1 cellular context compared by ENCODE assay signal in genomic region chr12:112909693-112910092, GRCh38.
A peak's percentile ranks its signal among the peaks of the same experiment; 100 is the strongest.
TF ChIP-seq lines count a peak whose summit lies in the region.

No MANE protein-coding gene starts in this region.

TF ChIP-seq in K562, 482 proteins besides CTCF, POLR2A, EP300 and RAD21:
- TF ChIP-seq HDAC6 (IDR thresholded peaks at IDR 0.05; ENCODE audit: low read depth, low read length): no peak
- TF ChIP-seq FOXP4 (CRISPR knock-in tag; IDR thresholded peaks at IDR 0.05; ENCODE audit: borderline replicate concordance): no peak
- TF ChIP-seq ZNF184 (CRISPR knock-in tag; IDR thresholded peaks at IDR 0.05): no peak
- peak; percentile 21; the same call in 1 of the 2 replicates for TF ChIP-seq ZNF316 (IDR thresholded peaks at IDR 0.05)
- peak; percentile 94 for TF ChIP-seq DACH1 (IDR thresholded peaks at IDR 0.05; ENCODE audit: partially characterized antibody)
- TF ChIP-seq MAX (CRISPR knock-in tag; IDR thresholded peaks at IDR 0.05): no peak
- TF ChIP-seq NFE2 (IDR thresholded peaks at IDR 0.05; ENCODE audit: low read depth): no peak
- TF ChIP-seq ILF3 (IDR thresholded peaks at IDR 0.05; ENCODE audit: borderline replicate concordance): no peak
- no peak for TF ChIP-seq TFAP4 (CRISPR knock-in tag; IDR thresholded peaks at IDR 0.05; ENCODE audit: borderline replicate concordance)
TF ChIP-seq in K562: peak in this region for 2.
